Comparison of ENCODE assay signal across 19 cellular contexts in the genomic region with DNA sequence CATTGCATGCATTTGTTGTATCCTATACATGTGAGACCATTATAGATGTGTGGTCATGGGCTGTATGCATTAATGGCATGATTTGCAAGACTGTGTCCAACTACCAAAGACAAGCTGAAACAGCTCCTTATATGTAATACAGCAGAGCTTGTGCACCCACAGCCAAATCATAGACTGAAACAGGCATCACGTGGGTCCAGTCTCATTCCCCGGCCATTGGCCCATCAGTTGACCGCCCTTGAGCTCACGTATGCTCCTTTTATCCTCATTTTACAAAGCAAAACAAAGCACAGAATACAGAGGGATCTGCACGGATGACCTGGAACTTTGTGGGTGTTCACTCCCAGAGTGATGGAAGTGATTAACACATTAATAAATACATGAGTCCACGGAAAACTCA.
"Had no signal": no experiment of that assay in that cellular context is flagged by ENCODE, and none has a peak within 500 bp of the region (broad histone marks: within the 10 kb centered on the region; RNA-seq: fewer than 3 reads in every experiment).

No MANE protein-coding gene starts in this region.

- H3K36me3 Mint-ChIP-seq: naive B cell had no signal

- H3K9me3 ChIP-seq: ovary, stomach, vagina had no signal

- H3K9me3 Mint-ChIP-seq: naive B cell had no signal

- H3K4me3 ChIP-seq: coronary artery, hepatocyte, lung, ovary, stomach, vagina had no signal

- H3K27me3 ChIP-seq: hepatocyte, ovary, stomach, vagina had no signal

- DNase-seq: central memory CD4-positive, alpha-beta T cell; effector CD4-positive, alpha-beta T cell; foreskin fibroblast; kidney; left colon; left ventricle myocardium superior; mesenchymal stem cell; naive B cell; ovary; right cardiac atrium; stimulated activated CD4-positive, alpha-beta T cell treated with anti-CD3 and anti-CD28 coated beads, Interleukin-1b, Interleukin-23, amount 100 ng/mL, for 48 hours; stimulated activated CD4-positive, alpha-beta T cell treated with anti-CD3 and anti-CD28 coated beads, Interleukin-4, amount 100 ng/mL, for 4 hours; stimulated activated naive CD4-positive, alpha-beta T cell; stomach; trophoblast cell had no signal

- H3K27ac ChIP-seq: coronary artery, hepatocyte, ovary, vagina had no signal

- H3K4me2 ChIP-seq: hepatocyte had no signal

- H3K36me3 ChIP-seq: ovary, stomach, vagina had no signal
